ENCODE assay signal across 8 cellular contexts in genomic region chr22:35399678-35400334, GRCh38.
DNase-seq lines count a peak whose midpoint lies in the region; ATAC-seq, FAIRE-seq and TF ChIP-seq lines count a peak whose summit lies in the region.

Gene MCM5, plus strand, starts transcription at chr22:35400140. Its CDS starts 299 bp downstream, at chr22:35400439.

- peak; percentile 65 for TF ChIP-seq POLR2A in GM18951 (IDR thresholded peaks at IDR 0.05; ENCODE audit: extremely low read depth, insufficient read depth, insufficient read length)

- in situ Hi-C loops in GM18951 (cut with MboI; ENCODE audit: low sequenced_read_pairs, unreplicated experiment) = no loop called here

- peak; percentile 100 for DNase-seq in AG08395 (ENCODE audit: low spot score)
- DNase-seq in NCI-H345 treated with DMSO at 0.1 percent for 48 hours (lab: John Stamatoyannopoulos, UW; ENCODE audit: unreplicated experiment) = peak; percentile 85
- peak; percentile 96 for DNase-seq in activated CD4-positive, CD25-positive, alpha-beta regulatory T cell treated with anti-CD3 and anti-CD28 coated beads, Interleukin-2, amount 50 U/mL, for 16 hours (ENCODE audit: low read depth, low spot score)
- peak; percentile 97 for DNase-seq in cerebellar cortex (ENCODE audit: low spot score)
- peak; percentile 96 for DNase-seq in stimulated activated CD4-positive, alpha-beta T cell treated with anti-CD3 and anti-CD28 coated beads, Interleukin-12 subunit alpha, Interleukin-12 subunit beta, amount 100 ng/mL, for 4 hours

- ATAC-seq in HG03196 (IDR thresholded peaks at IDR 0.05; ENCODE audit: unreplicated experiment) = peak; percentile 84

- peak; percentile 62 for FAIRE-seq in islet of Langerhans (lab: Jason Lieb, UNC)

Comparison
In these comparisons a context has a peak if more than half of its experiments do, and no peak if none do; other contexts are left out.
1. Peak in every context shown above with its lines: DNase-seq and ATAC-seq.